In the genomic region with DNA sequence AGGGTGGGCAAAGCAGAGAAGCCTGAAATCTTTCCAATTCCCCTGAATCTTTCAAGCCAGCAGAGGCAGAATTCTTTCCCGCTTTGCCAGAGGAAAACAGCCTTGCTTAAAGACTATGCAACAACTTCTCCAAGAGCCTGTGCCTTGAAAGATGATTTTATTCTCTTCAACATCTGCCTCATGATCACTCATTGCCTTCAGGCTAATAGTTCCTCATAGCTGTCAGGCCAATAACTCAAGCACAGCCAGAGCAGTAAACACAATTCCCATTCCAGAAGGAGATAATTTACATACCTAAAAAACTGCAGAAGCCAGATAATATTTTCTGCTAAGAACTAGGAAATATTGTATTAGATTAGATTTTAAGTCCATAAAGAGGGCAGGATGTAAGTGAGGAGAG, we compare ENCODE assay signal across 27 cellular contexts.
"Had no signal": no experiment of that assay in that cellular context is flagged by ENCODE, and none has a peak within 500 bp of the region (broad histone marks: within the 10 kb centered on the region; RNA-seq: fewer than 3 reads in every experiment).

No MANE protein-coding gene starts in this region.

- H3K27me3 ChIP-seq: colonic mucosa, left lung, neural progenitor cell, right atrium auricular region, tibial nerve, upper lobe of right lung, uterus had no signal

- H3K4me3 ChIP-seq: colonic mucosa, heart right ventricle, left lung, neural progenitor cell, prostate gland, right atrium auricular region, smooth muscle cell, thoracic aorta, tibial nerve, upper lobe of right lung, uterus had no signal

- H3K36me3 ChIP-seq: colonic mucosa, heart right ventricle, left lung, neural progenitor cell, prostate gland, right atrium auricular region, thoracic aorta, tibial nerve, upper lobe of right lung, uterus had no signal

- ATAC-seq: foreskin keratinocyte; heart right ventricle; left cardiac atrium; left lung; naive thymus-derived CD4-positive, alpha-beta T cell; sciatic nerve; stimulated activated memory B cell treated with anti-CD40 and anti-IgM and Interleukin-4, amounts not matched to agents 10 μg/mL and 1 μg/mL and 100 μg/mL, for 72 hours; stimulated activated naive CD8-positive, alpha-beta T cell treated with anti-CD3 and anti-CD28 coated beads, Interleukin-15, Interleukin-2, amounts not matched to agents 100 U/mL and 50 U/mL, for 24 hours; upper lobe of right lung had no signal

- FAIRE-seq: endothelial cell of umbilical vein, islet of Langerhans had no signal

- DNase-seq: colonic mucosa; effector memory CD4-positive, alpha-beta T cell; erythroblast; glutamatergic neuron; heart right ventricle; hippocampal formation; left cardiac atrium; left lung; mesendoderm; midbrain; naive thymus-derived CD4-positive, alpha-beta T cell; stimulated activated CD4-positive, alpha-beta T cell treated with anti-CD3 and anti-CD28 coated beads, Interleukin-2, amount 100 ng/mL, for 24 hours; stimulated activated CD4-positive, alpha-beta T cell treated with anti-CD3 and anti-CD28 coated beads, Interleukin-4, amount 100 ng/mL, for 24 hours; stimulated activated naive CD8-positive, alpha-beta T cell treated with anti-CD3 and anti-CD28 coated beads, Interleukin-15, Interleukin-2, amounts not matched to agents 100 U/mL and 50 U/mL, for 24 hours; upper lobe of right lung; uterus had no signal
